8 cellular contexts compared by ENCODE assay signal in genomic region chr7:6057316-6058128, GRCh38. TPM values are rescaled to one million over a fixed set of nuclear protein-coding genes. Genes with fewer than 3 reads are reported as not detected.
DNase-seq lines count a peak whose midpoint lies in the region; ATAC-seq, FAIRE-seq and TF ChIP-seq lines count a peak whose summit lies in the region.

No MANE protein-coding gene starts in this region.

- H3K27me3 ChIP-seq in right atrium auricular region (no peaks in the 10 kb centered on the region), adipocyte (replicated peaks; ENCODE audit: control insufficient read depth, insufficient read depth, low read length) (no peaks in the 10 kb centered on the region), right lobe of liver (no peaks in the 10 kb centered on the region)

- H3K9me3 ChIP-seq in right atrium auricular region (no peaks in the 10 kb centered on the region), adipocyte (ENCODE audit: control insufficient read depth, low read length) (no peaks in the 10 kb centered on the region), right lobe of liver (no peaks in the 10 kb centered on the region)

- H3K4me1 ChIP-seq in right atrium auricular region, result peaks cover 0 to 15% of the 10 kb centered on the region in 2 donors
- peaks cover 17% of the 10 kb centered on the region for H3K4me1 ChIP-seq in adipocyte (ENCODE audit: control insufficient read depth, insufficient read depth, low read length)
- H3K4me1 ChIP-seq in right lobe of liver, result peaks cover 0 to 18% (median 4%) of the 10 kb centered on the region in 4 donors

- no peak for DNase-seq in right atrium auricular region (ENCODE audit: low spot score)
- DNase-seq in Right ventricle myocardium superior, result no peak
- peak; percentile 43 for DNase-seq in adipocyte (ENCODE audit: low read depth)
- no peak for DNase-seq in right lobe of liver
- no peak for DNase-seq in iPS-NIHi11 (ENCODE audit: low spot score)
- no peak for DNase-seq in GM19239 (ENCODE audit: insufficient read length, low spot score)
- no peak for DNase-seq in NAMALWA (ENCODE audit: low spot score)
- DNase-seq in hippocampal formation (lab: John Stamatoyannopoulos, UW), result no peak

- WGBS in right lobe of liver (ENCODE audit: insufficient coverage, low coverage, low lambda C conversion rate, missing lambda C conversion rate), result 34% methylated on average over 9 of the region's 14 CpGs

- intact Hi-C loops in Right ventricle myocardium superior (cut with DNase I), result no loop called here
- intact Hi-C loops in right lobe of liver (cut with DNase I), result no loop called here

- no peak for FAIRE-seq in GM19239 (lab: Jason Lieb, UNC)

- H3K36me3 ChIP-seq in right atrium auricular region, result peaks cover 20% of the 10 kb centered on the region
- H3K36me3 ChIP-seq in adipocyte (ENCODE audit: control insufficient read depth, insufficient read depth, low read length, severe bottlenecking), result peaks cover 19% of the 10 kb centered on the region
- H3K36me3 ChIP-seq in right lobe of liver, result peaks cover 3 to 19% (median 7%) of the 10 kb centered on the region in 4 donors

- TF ChIP-seq POLR2A in right lobe of liver (IDR thresholded peaks at IDR 0.05), result no peak

- no peak for ATAC-seq in Right ventricle myocardium superior (ENCODE audit: poor library complexity)
- ATAC-seq in right lobe of liver, result no peak

- no peak for TF ChIP-seq CTCF in right atrium auricular region (IDR thresholded peaks at IDR 0.05)
- TF ChIP-seq CTCF in right lobe of liver (IDR thresholded peaks at IDR 0.05), result no peak

- H3K4me3 ChIP-seq in right atrium auricular region (peak overlapping the region; percentile 92 to 95), adipocyte (ENCODE audit: low read length) (peak overlapping the region; percentile 97), right lobe of liver (peak overlapping the region in 2 of 3 donors; percentile 85 to 93)

- H3K27ac ChIP-seq in right atrium auricular region, result peak overlapping the region in 1 of 2 donors; percentile 92
- peak overlapping the region in 1 of 3 donors; percentile 66 for H3K27ac ChIP-seq in right lobe of liver

- H3K9ac ChIP-seq in adipocyte (ENCODE audit: low read length), result peak overlapping the region; percentile 89

RNA-seq across cellular contexts. Expression of gene EIF2AK1, which starts 1.5 kb away (rescaled TPM):
- total RNA-seq in right atrium auricular region (10 to 100 TPM; 73.2 to 95.2 TPM), Right ventricle myocardium superior (55.6 TPM), right lobe of liver (100 to 1,000 TPM in 2 of 6 experiments, 10 to 100 TPM in 4; 69.3 to 271 (median 72.8) TPM)

RNA-seq across cellular contexts. Expression of gene ANKRD61, which starts 26.3 kb away (rescaled TPM):
- total RNA-seq in right atrium auricular region (not detected), Right ventricle myocardium superior (not detected), right lobe of liver (under 1 TPM in 1 of 6 experiments, not detected in 5; 0.26 TPM)

RNA-seq across cellular contexts. Expression of gene USP42, which starts 47.2 kb away (rescaled TPM):
- 1 to 10 TPM; 3.7 to 5.8 TPM for total RNA-seq in right atrium auricular region
- total RNA-seq in Right ventricle myocardium superior, result 4.1 TPM
- 1 to 10 TPM; 3.1 to 4.5 (median 4.2) TPM for total RNA-seq in right lobe of liver

RNA-seq across cellular contexts. Expression of gene AIMP2, which starts 48.5 kb away (rescaled TPM):
- total RNA-seq in right atrium auricular region (10 to 100 TPM; 38.4 to 53.0 TPM), Right ventricle myocardium superior (56.3 TPM), right lobe of liver (10 to 100 TPM; 20.2 to 53.6 (median 24.6) TPM)

RNA-seq across cellular contexts. Expression of gene PMS2, which starts 48.7 kb away (rescaled TPM):
- total RNA-seq in right atrium auricular region (1 to 10 TPM; 5.0 to 5.3 TPM), Right ventricle myocardium superior (5.2 TPM), right lobe of liver (1 to 10 TPM; 3.9 to 6.8 (median 5.8) TPM)
